ENCODE assay signal across 24 cellular contexts in genomic region chr20:33711446-33711738, GRCh38. TPM values are rescaled to one million over a fixed set of nuclear protein-coding genes. Genes with fewer than 3 reads are reported as not detected.
"Had no signal": no experiment of that assay in that cellular context is flagged by ENCODE, and none has a peak within 500 bp of the region (broad histone marks: within the 10 kb centered on the region; RNA-seq: fewer than 3 reads in every experiment).

No MANE protein-coding gene starts in this region.

- H3K4me1 ChIP-seq: gastrocnemius medialis, left ventricle myocardium inferior, tibial nerve had no signal

- H3K9me3 ChIP-seq: gastrocnemius medialis, left ventricle myocardium inferior, tibial nerve had no signal

- H3K27me3 Mint-ChIP-seq: activated CD4-positive, alpha-beta T cell treated with anti-CD3 and anti-CD28 coated beads, Interleukin-2, amount 10 ng/mL, durations not matched to agents 24 days and 14 days; activated CD8-positive, alpha-beta T cell treated with anti-CD3 and anti-CD28 coated beads for 36 hours; activated naive CD8-positive, alpha-beta T cell; dendritic cell treated with granulocyte-macrophage colony-stimulating factor and Interleukin-4, amounts not matched to agents 40 ng/mL and 50 ng/mL, for 4 days; stimulated activated naive CD8-positive, alpha-beta T cell treated with anti-CD3 and anti-CD28 coated beads, Interleukin-15, Interleukin-2, amounts not matched to agents 100 ng/mL and 50 ng/mL, for 24 hours had no signal

- DNase-seq: activated CD4-positive, alpha-beta T cell treated with anti-CD3 and anti-CD28 coated beads, Interleukin-2, amount 10 ng/mL, durations not matched to agents 24 days and 14 days; activated CD4-positive, CD25-positive, alpha-beta regulatory T cell; activated CD8-positive, alpha-beta memory T cell treated with anti-CD3 and anti-CD28 coated beads, Interleukin-2, amount 50 U/mL, for 4 hours; activated CD8-positive, alpha-beta T cell treated with anti-CD3 and anti-CD28 coated beads for 36 hours; activated gamma-delta T cell; activated T-cell treated with anti-CD3 and anti-CD28 coated beads, Interleukin-2, amount 50 U/mL, for 48 hours; effector CD8-positive, alpha-beta T cell; gastrocnemius medialis; head of caudate nucleus; kidney glomerular epithelial cell; left ventricle myocardium inferior; mammary epithelial cell; occipital lobe; retina; stimulated activated CD4-positive, alpha-beta T cell treated with anti-CD3 and anti-CD28 coated beads, Interleukin-12 subunit alpha, Interleukin-12 subunit beta, amount 100 ng/mL, for 4 hours; stimulated activated CD4-positive, alpha-beta T cell treated with anti-CD3 and anti-CD28 coated beads, Interleukin-1b, Interleukin-23, amount 100 ng/mL, for 48 hours; T-helper 9 cell had no signal

- H3K9me3 Mint-ChIP-seq: activated CD4-positive, alpha-beta T cell treated with anti-CD3 and anti-CD28 coated beads, Interleukin-2, amount 10 ng/mL, durations not matched to agents 24 days and 14 days; activated CD8-positive, alpha-beta T cell treated with anti-CD3 and anti-CD28 coated beads for 36 hours; dendritic cell treated with granulocyte-macrophage colony-stimulating factor and Interleukin-4, amounts not matched to agents 40 ng/mL and 50 ng/mL, for 4 days; stimulated activated naive CD8-positive, alpha-beta T cell treated with anti-CD3 and anti-CD28 coated beads, Interleukin-15, Interleukin-2, amounts not matched to agents 100 ng/mL and 50 ng/mL, for 24 hours had no signal

- H3K4me3 ChIP-seq: gastrocnemius medialis, left ventricle myocardium inferior, tibial nerve had no signal

- H3K27ac Mint-ChIP-seq: activated CD8-positive, alpha-beta T cell treated with anti-CD3 and anti-CD28 coated beads for 36 hours; dendritic cell treated with granulocyte-macrophage colony-stimulating factor and Interleukin-4, amounts not matched to agents 40 ng/mL and 50 ng/mL, for 4 days; stimulated activated naive CD8-positive, alpha-beta T cell treated with anti-CD3 and anti-CD28 coated beads, Interleukin-15, Interleukin-2, amounts not matched to agents 100 ng/mL and 50 ng/mL, for 24 hours had no signal

- H3K4me3 Mint-ChIP-seq: activated CD4-positive, alpha-beta T cell treated with anti-CD3 and anti-CD28 coated beads, Interleukin-2, amount 10 ng/mL, durations not matched to agents 24 days and 14 days; activated CD8-positive, alpha-beta T cell treated with anti-CD3 and anti-CD28 coated beads for 36 hours; activated naive CD8-positive, alpha-beta T cell; dendritic cell treated with granulocyte-macrophage colony-stimulating factor and Interleukin-4, amounts not matched to agents 40 ng/mL and 50 ng/mL, for 4 days; stimulated activated naive CD8-positive, alpha-beta T cell treated with anti-CD3 and anti-CD28 coated beads, Interleukin-15, Interleukin-2, amounts not matched to agents 100 ng/mL and 50 ng/mL, for 24 hours had no signal

- ATAC-seq: activated CD8-positive, alpha-beta T cell treated with anti-CD3 and anti-CD28 coated beads for 36 hours; esophagus mucosa; gastrocnemius medialis had no signal

- H3K27me3 ChIP-seq: gastrocnemius medialis, tibial nerve had no signal

- H3K27ac ChIP-seq: gastrocnemius medialis, left ventricle myocardium inferior, tibial nerve had no signal

RNA-seq across cellular contexts. Expression of gene ACTL10, which starts 44.6 kb away (rescaled TPM):
- total RNA-seq: myocyte had no signal
- polyA plus RNA-seq: neural cell had no signal
